19 cellular contexts compared by ENCODE assay signal in the genomic region with DNA sequence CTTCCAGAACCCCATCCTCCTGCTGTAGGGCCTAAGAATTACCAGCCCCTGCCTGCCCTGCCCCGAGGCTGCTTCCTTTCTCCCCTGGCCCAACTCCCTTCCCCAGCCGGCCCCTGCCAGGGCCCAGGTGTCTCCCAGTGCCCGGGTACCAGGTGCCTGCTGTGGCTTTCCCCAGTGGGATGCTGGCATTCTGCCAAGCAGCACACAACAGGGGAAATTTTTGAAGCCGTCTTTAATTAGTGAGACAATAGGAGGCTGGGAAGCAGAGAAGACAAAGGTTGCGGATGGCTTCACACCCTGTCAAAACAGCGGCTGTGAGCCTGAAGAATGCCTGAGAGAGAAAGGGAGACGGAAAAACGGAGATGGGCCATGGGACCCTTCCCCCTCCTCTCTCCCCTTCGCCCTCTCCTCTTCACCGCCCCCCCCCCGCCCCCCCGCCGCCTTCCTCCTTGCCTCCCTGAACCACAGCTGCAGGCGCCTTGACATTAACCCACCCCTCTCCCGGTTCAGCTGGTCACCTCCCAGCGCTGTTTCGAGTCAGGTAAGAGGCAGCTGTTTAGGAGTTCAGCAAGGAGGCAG. TPM values are rescaled to one million over a fixed set of nuclear protein-coding genes. Genes with fewer than 3 reads are reported as not detected.
DNase-seq lines count a peak whose midpoint lies in the region; ATAC-seq and TF ChIP-seq lines count a peak whose summit lies in the region.
"Had no signal": no experiment of that assay in that cellular context is flagged by ENCODE, and none has a peak within 500 bp of the region (broad histone marks: within the 10 kb centered on the region; RNA-seq: fewer than 3 reads in every experiment).

No MANE protein-coding gene starts in this region.

- no peaks in the 10 kb centered on the region for H3K9me3 ChIP-seq in WERI-Rb-1 (ENCODE audit: severe bottlenecking)
- H3K9me3 ChIP-seq in neuronal stem cell (replicated peaks in 1 of 2; ENCODE audit: control insufficient read depth in 2 of 2, insufficient read depth in 1 of 2, low read depth in 1 of 2, low read length in 2 of 2): no peaks in the 10 kb centered on the region
- no peaks in the 10 kb centered on the region for H3K9me3 ChIP-seq in aorta (ENCODE audit: control insufficient read depth, low read length)
- H3K9me3 ChIP-seq: adrenal gland, esophagus squamous epithelium had no signal

- no peak overlapping the region for H2BK120ac ChIP-seq in neuronal stem cell (ENCODE audit: low read depth, low read length)

- DNase-seq in NCI-H1694 treated with DMSO at 0.1 percent for 48 hours (lab: John Stamatoyannopoulos, UW) (peak; percentile 37), NCI-H1694 (lab: John Stamatoyannopoulos, UW) (no peak), NCI-H1436 (lab: John Stamatoyannopoulos, UW) (peak; percentile 80), WERI-Rb-1 (peak; percentile 65), neuronal stem cell (ENCODE audit: low spot score) (peak; percentile 24), GM13977 (ENCODE audit: low spot score) (no peak), aorta (no peak), superior temporal gyrus (ENCODE audit: extremely low spot score) (no peak)
- DNase-seq: 8988T; activated CD4-positive, alpha-beta T cell treated with anti-CD3 and anti-CD28 coated beads, Interleukin-2, amount 50 U/mL, for 4 hours; adrenal gland; CD8-positive, alpha-beta T cell; esophagus squamous epithelium; mammary epithelial cell; NCI-H226; stimulated activated CD4-positive, alpha-beta T cell treated with anti-CD3 and anti-CD28 coated beads, Interleukin-12 subunit alpha, Interleukin-12 subunit beta, amount 100 ng/mL, for 4 hours; T-helper 17 cell had no signal

- ATAC-seq in aorta (ENCODE audit: low FRiP score): no peak
- ATAC-seq: CD8-positive, alpha-beta T cell; T-helper 17 cell had no signal

- no peak overlapping the region for H3K23ac ChIP-seq in neuronal stem cell (ENCODE audit: low read depth, low read length, poor library complexity)

- H3K27me3 ChIP-seq in WERI-Rb-1 (ENCODE audit: insufficient read depth, low read depth, severe bottlenecking) (no peaks in the 10 kb centered on the region), neuronal stem cell (ENCODE audit: control insufficient read depth in 3 of 3, insufficient read depth in 3 of 3, low read depth in 1 of 3, low read length in 3 of 3) (peaks cover 0 to 39% (median 0%) of the 10 kb centered on the region in 3 experiments), aorta (ENCODE audit: control insufficient read depth in 1 of 2, insufficient read depth in 2 of 2, low read length in 1 of 2) (no peaks in the 10 kb centered on the region)
- H3K27me3 ChIP-seq: adrenal gland had no signal

- no peak overlapping the region for H2BK12ac ChIP-seq in neuronal stem cell (ENCODE audit: low read length)

- in situ Hi-C loops in GM13977 (cut with MboI; ENCODE audit: low pct_unique_long_range_greater_than_20kb, low sequenced_read_pairs, unreplicated experiment): no loop called here

- intact Hi-C loops in aorta (cut with DNase I): no loop called here

- H3K4me1 ChIP-seq in neuronal stem cell (ENCODE audit: control insufficient read depth in 2 of 2, insufficient read depth in 1 of 2, low read depth in 1 of 2, low read length in 2 of 2) (peaks cover 0 to 8% of the 10 kb centered on the region in 2 donors), aorta (ENCODE audit: control insufficient read depth in 1 of 2, insufficient read depth in 2 of 2, low read length in 2 of 2) (no peaks in the 10 kb centered on the region)

- H3K18ac ChIP-seq in neuronal stem cell (ENCODE audit: low read length): no peak overlapping the region

- H2AFZ ChIP-seq in neuronal stem cell (ENCODE audit: low read length): no peak overlapping the region

- no peaks in the 10 kb centered on the region for H3K79me1 ChIP-seq in neuronal stem cell (ENCODE audit: low read depth, low read length)

- H3K4me2 ChIP-seq in neuronal stem cell (ENCODE audit: insufficient read depth, low read length, poor library complexity, severe bottlenecking): peak overlapping the region; percentile 20

- H3K36me3 ChIP-seq in WERI-Rb-1 (no peaks in the 10 kb centered on the region; the same call in 1 of the 2 replicates), neuronal stem cell (replicated peaks in 1 of 2; ENCODE audit: control insufficient read depth in 2 of 2, insufficient read depth in 2 of 2, low read length in 2 of 2) (no peaks in the 10 kb centered on the region), aorta (ENCODE audit: control insufficient read depth in 1 of 2, insufficient read depth in 2 of 2, low read length in 1 of 2) (no peaks in the 10 kb centered on the region)
- H3K36me3 ChIP-seq: adrenal gland, esophagus squamous epithelium had no signal

- H4K91ac ChIP-seq in neuronal stem cell (ENCODE audit: low read depth, low read length, poor library complexity): no peak overlapping the region

- H3K27ac ChIP-seq in WERI-Rb-1 (peak overlapping the region; percentile 71), neuronal stem cell (replicated peaks; ENCODE audit: low read length) (no peak overlapping the region), aorta (ENCODE audit: low read depth in 1 of 2, low read length in 2 of 2) (no peak overlapping the region)
- H3K27ac ChIP-seq: esophagus squamous epithelium had no signal

- H3K9ac ChIP-seq in neuronal stem cell (ENCODE audit: low read depth, low read length, poor library complexity): no peak overlapping the region

- H3K4me3 ChIP-seq in WERI-Rb-1 (ENCODE audit: low read depth, low read length) (peak overlapping the region; percentile 25), neuronal stem cell (ENCODE audit: low read length in 2 of 2) (no peak overlapping the region), aorta (ENCODE audit: low read length in 2 of 2) (no peak overlapping the region)
- H3K4me3 ChIP-seq: adrenal gland, esophagus squamous epithelium had no signal

- TF ChIP-seq CTCF in WERI-Rb-1 (IDR thresholded peaks at IDR 0.05; ENCODE audit: low read depth, low read length) (no peak), GM13977 (IDR thresholded peaks at IDR 0.05; ENCODE audit: extremely low read depth, insufficient read depth, missing control alignments) (no peak)

- H3K14ac ChIP-seq in neuronal stem cell (ENCODE audit: low read length): no peak overlapping the region

- no CpG with 5 or more reads among the region's 17 CpGs for WGBS in neuronal stem cell (ENCODE audit: extremely low coverage in 2 of 2, insufficient read length in 2 of 2, insufficient replicate concordance in 1 of 2), 2 donors
- 34 to 46% methylated on average over 15 to 16 of the region's 17 CpGs for WGBS in aorta, 2 donors

- no peak overlapping the region for H2BK15ac ChIP-seq in neuronal stem cell (ENCODE audit: low read length)

- H2AK5ac ChIP-seq in neuronal stem cell (ENCODE audit: low read depth, low read length): no peak overlapping the region

- no peak overlapping the region for H2BK5ac ChIP-seq in neuronal stem cell (ENCODE audit: low read length)

- no peak overlapping the region for H3K4ac ChIP-seq in neuronal stem cell (ENCODE audit: low read length)

- no peak overlapping the region for H4K8ac ChIP-seq in neuronal stem cell (ENCODE audit: low read depth, low read length)

RNA-seq across cellular contexts. Expression of a gene that starts 33.6 kb away (rescaled TPM):
- polyA plus RNA-seq in neuronal stem cell (2013, experiment 1 of 2): 7.0 TPM
- 7.3 TPM for polyA plus RNA-seq in neuronal stem cell (2013, experiment 2 of 2)
- 1 to 10 TPM; 1.3 to 6.8 TPM for total RNA-seq in aorta
- polyA plus RNA-seq in aorta: not detected
- total RNA-seq: activated T-helper 1 cell treated with anti-CD3 and anti-CD28 coated beads, Interleukin-12 subunit alpha, Interleukin-12 subunit beta, Interleukin-2, Interleukin-4 antibody, amounts not matched to agents 30 ng/mL and 10 ng/mL and 1 ng/mL, durations not matched to agents 14 hours and 24 hours and 36 hours; CD8-positive, alpha-beta T cell; RPMI7951; T-helper 17 cell had no signal
- polyA plus RNA-seq: mammary epithelial cell had no signal

Comparison
In these comparisons a context has a peak if more than half of its experiments do, and no peak if none do; other contexts are left out.
1. DNase-seq: peak in NCI-H1694 treated with DMSO at 0.1 percent for 48 hours (single experiment), NCI-H1436 (single experiment), WERI-Rb-1 (single experiment) and neuronal stem cell (single experiment); none in NCI-H1694 (single experiment), GM13977 (single experiment), aorta (0 of 2) and superior temporal gyrus (single experiment).